ENCODE assay signal across 31 cellular contexts in genomic region chr6:40152196-40152595, GRCh38.
DNase-seq lines count a peak whose midpoint lies in the region; ATAC-seq lines count a peak whose summit lies in the region.
"Had no signal": no experiment of that assay in that cellular context is flagged by ENCODE, and none has a peak within 500 bp of the region (broad histone marks: within the 10 kb centered on the region; RNA-seq: fewer than 3 reads in every experiment).

No MANE protein-coding gene starts in this region.

- H2AK5ac ChIP-seq in trophoblast cell (ENCODE audit: low read length): no peak overlapping the region

- no peak overlapping the region for H2BK12ac ChIP-seq in trophoblast cell (ENCODE audit: low read length)

- no peak overlapping the region for H3K18ac ChIP-seq in trophoblast cell (ENCODE audit: low read length)

- peak overlapping the region; percentile 15 for H3K27ac Mint-ChIP-seq in stimulated activated memory B cell treated with anti-CD40 and anti-IgM and Interleukin-4, amounts not matched to agents 10 μg/mL and 1 μg/mL and 100 μg/mL, for 72 hours
- H3K27ac Mint-ChIP-seq in activated CD4-positive, alpha-beta memory T cell treated with anti-CD3 and anti-CD28 coated beads for 36 hours: no peak overlapping the region
- H3K27ac Mint-ChIP-seq: B cell; CD14-positive monocyte; CD4-positive, alpha-beta memory T cell; CD4-positive, alpha-beta T cell; CD4-positive, CD25-positive, alpha-beta regulatory T cell; CD8-positive, alpha-beta memory T cell; CD8-positive, alpha-beta T cell had no signal

- no peak overlapping the region for H3K4ac ChIP-seq in trophoblast cell (ENCODE audit: low read depth, low read length)

- H3K36me3 ChIP-seq in trophoblast cell (ENCODE audit: control insufficient read depth in 1 of 2, insufficient read depth in 2 of 2, low read length in 2 of 2): no peaks in the 10 kb centered on the region
- H3K36me3 ChIP-seq: BE2C; BLaER1; BLaER1 treated with 17β-estradiol and CSF1 and Interleukin-3, amounts not matched to agents 10 nM and 100 nM had no signal

- POLR2A ChIA-PET in activated CD4-positive, alpha-beta memory T cell treated with anti-CD3 and anti-CD28 coated beads for 36 hours (lab: Charles Lee): no interaction called here

- peaks cover 3% of the 10 kb centered on the region for H3K9me3 Mint-ChIP-seq in stimulated activated memory B cell treated with anti-CD40 and anti-IgM and Interleukin-4, amounts not matched to agents 10 μg/mL and 1 μg/mL and 100 μg/mL, for 72 hours
- no peaks in the 10 kb centered on the region for H3K9me3 Mint-ChIP-seq in activated CD4-positive, alpha-beta memory T cell treated with anti-CD3 and anti-CD28 coated beads for 36 hours
- H3K9me3 Mint-ChIP-seq: CD4-positive, alpha-beta T cell; CD8-positive, alpha-beta memory T cell; CD8-positive, alpha-beta T cell had no signal

- H3K79me2 ChIP-seq in trophoblast cell (ENCODE audit: control insufficient read depth, insufficient read depth, low read length, poor library complexity): no peaks in the 10 kb centered on the region

- no peak overlapping the region for H3K4me2 ChIP-seq in trophoblast cell (ENCODE audit: low read length)
- H3K4me2 ChIP-seq: A549; BLaER1; BLaER1 treated with 17β-estradiol and CSF1 and Interleukin-3, amounts not matched to agents 10 nM and 100 nM had no signal

- peaks cover 37% of the 10 kb centered on the region for H3K4me1 Mint-ChIP-seq in stimulated activated memory B cell treated with anti-CD40 and anti-IgM and Interleukin-4, amounts not matched to agents 10 μg/mL and 1 μg/mL and 100 μg/mL, for 72 hours
- no peaks in the 10 kb centered on the region for H3K4me1 Mint-ChIP-seq in activated CD4-positive, alpha-beta memory T cell treated with anti-CD3 and anti-CD28 coated beads for 36 hours (ENCODE audit: low read depth)
- H3K4me1 Mint-ChIP-seq: CD4-positive, alpha-beta memory T cell; CD4-positive, CD25-positive, alpha-beta regulatory T cell; CD8-positive, alpha-beta memory T cell had no signal

- no peak overlapping the region for H3K27ac ChIP-seq in trophoblast cell (ENCODE audit: low read depth, low read length)
- H3K27ac ChIP-seq: 22Rv1; A549; BLaER1; BLaER1 treated with 17β-estradiol and CSF1 and Interleukin-3, amounts not matched to agents 10 nM and 100 nM; C4-2B had no signal

- H4K12ac ChIP-seq in trophoblast cell (ENCODE audit: low read depth, low read length): no peak overlapping the region

- H4K8ac ChIP-seq in trophoblast cell (ENCODE audit: low read depth, low read length): no peak overlapping the region

- intact Hi-C loops in activated CD4-positive, alpha-beta memory T cell treated with anti-CD3 and anti-CD28 coated beads for 36 hours (cut with micrococcal nuclease): no loop called here

- H3K27me3 ChIP-seq in trophoblast cell (ENCODE audit: insufficient read depth, low read length): no peaks in the 10 kb centered on the region
- H3K27me3 ChIP-seq: BLaER1; BLaER1 treated with 17β-estradiol and CSF1 and Interleukin-3, amounts not matched to agents 10 nM and 100 nM had no signal

- H3K4me1 ChIP-seq in trophoblast cell (ENCODE audit: control insufficient read depth in 1 of 2, insufficient read depth in 2 of 2, low read length in 2 of 2): no peaks in the 10 kb centered on the region
- H3K4me1 ChIP-seq: A549, BE2C, Caco-2 had no signal

- no peak overlapping the region for H2BK5ac ChIP-seq in trophoblast cell (ENCODE audit: low read depth, low read length, poor library complexity)

- peak; percentile 76 to 92 for DNase-seq in trophoblast cell
- DNase-seq in SKM-1 treated with dmso at 0.1 percent for 144 hours (lab: John Stamatoyannopoulos, UW; ENCODE audit: unreplicated experiment): no peak
- no peak for DNase-seq in activated CD4-positive, alpha-beta memory T cell treated with anti-CD3 and anti-CD28 coated beads for 36 hours
- DNase-seq: 8988T; ACHN; AML-193; BE2C; C1 segment of cervical spinal cord; Caco-2; Calu3; CD4-positive, alpha-beta memory T cell; CD4-positive, alpha-beta T cell; CD4-positive, CD25-positive, alpha-beta regulatory T cell; CD8-positive, alpha-beta memory T cell; CD8-positive, alpha-beta T cell; COR-L47; DMS 273 treated with DMSO at 0.1 percent for 48 hours; DMS153; DMS53; DMS79; DMS79 treated with DMSO at 0.1 percent for 48 hours; DND-41; EL had no signal

- no peak overlapping the region for H3K23ac ChIP-seq in trophoblast cell (ENCODE audit: low read length)

- H3K9me3 ChIP-seq in trophoblast cell (ENCODE audit: insufficient read depth, low read depth, low read length): no peaks in the 10 kb centered on the region
- H3K9me3 ChIP-seq: A549; BE2C; BLaER1; BLaER1 treated with 17β-estradiol and CSF1 and Interleukin-3, amounts not matched to agents 10 nM and 100 nM; Caco-2 had no signal

- H3K36me3 Mint-ChIP-seq in stimulated activated memory B cell treated with anti-CD40 and anti-IgM and Interleukin-4, amounts not matched to agents 10 μg/mL and 1 μg/mL and 100 μg/mL, for 72 hours: no peaks in the 10 kb centered on the region
- H3K36me3 Mint-ChIP-seq in activated CD4-positive, alpha-beta memory T cell treated with anti-CD3 and anti-CD28 coated beads for 36 hours: no peaks in the 10 kb centered on the region
- H3K36me3 Mint-ChIP-seq: CD14-positive monocyte; CD4-positive, alpha-beta memory T cell; CD4-positive, CD25-positive, alpha-beta regulatory T cell; CD8-positive, alpha-beta memory T cell; CD8-positive, alpha-beta T cell had no signal

- no peak overlapping the region for H3K4me3 Mint-ChIP-seq in stimulated activated memory B cell treated with anti-CD40 and anti-IgM and Interleukin-4, amounts not matched to agents 10 μg/mL and 1 μg/mL and 100 μg/mL, for 72 hours
- no peak overlapping the region for H3K4me3 Mint-ChIP-seq in activated CD4-positive, alpha-beta memory T cell treated with anti-CD3 and anti-CD28 coated beads for 36 hours
- H3K4me3 Mint-ChIP-seq: B cell; CD14-positive monocyte; CD4-positive, alpha-beta memory T cell; CD4-positive, alpha-beta T cell; CD4-positive, CD25-positive, alpha-beta regulatory T cell; CD8-positive, alpha-beta memory T cell; CD8-positive, alpha-beta T cell had no signal

- H2BK120ac ChIP-seq in trophoblast cell (ENCODE audit: insufficient read depth, low read length, poor library complexity): no peak overlapping the region

- no peak for ATAC-seq in stimulated activated memory B cell treated with anti-CD40 and anti-IgM and Interleukin-4, amounts not matched to agents 10 μg/mL and 1 μg/mL and 100 μg/mL, for 72 hours
- ATAC-seq: A549; CD8-positive, alpha-beta T cell had no signal

- no peaks in the 10 kb centered on the region for H3K27me3 Mint-ChIP-seq in stimulated activated memory B cell treated with anti-CD40 and anti-IgM and Interleukin-4, amounts not matched to agents 10 μg/mL and 1 μg/mL and 100 μg/mL, for 72 hours
- no peaks in the 10 kb centered on the region for H3K27me3 Mint-ChIP-seq in activated CD4-positive, alpha-beta memory T cell treated with anti-CD3 and anti-CD28 coated beads for 36 hours
- H3K27me3 Mint-ChIP-seq: CD4-positive, CD25-positive, alpha-beta regulatory T cell had no signal

- H2AFZ ChIP-seq in trophoblast cell (ENCODE audit: insufficient read depth, low read length, poor library complexity): no peak overlapping the region

- no peak overlapping the region for H3K14ac ChIP-seq in trophoblast cell (ENCODE audit: low read length)

- H3K9ac ChIP-seq in trophoblast cell (ENCODE audit: low read length): no peak overlapping the region
- H3K9ac ChIP-seq: BLaER1; BLaER1 treated with 17β-estradiol and CSF1 and Interleukin-3, amounts not matched to agents 10 nM and 100 nM had no signal

- CTCF ChIA-PET in activated CD4-positive, alpha-beta memory T cell treated with anti-CD3 and anti-CD28 coated beads for 36 hours (lab: Charles Lee): no interaction called here

- no peak overlapping the region for H4K91ac ChIP-seq in trophoblast cell (ENCODE audit: low read depth, low read length)

- no peaks in the 10 kb centered on the region for H3K79me1 ChIP-seq in trophoblast cell (ENCODE audit: low read length)

- no peak overlapping the region for H3K4me3 ChIP-seq in trophoblast cell (ENCODE audit: low read depth, low read length)
- H3K4me3 ChIP-seq: A549; BLaER1; BLaER1 treated with 17β-estradiol and CSF1 and Interleukin-3, amounts not matched to agents 10 nM and 100 nM had no signal

Comparison
In these comparisons a context has a peak if more than half of its experiments do, and no peak if none do; other contexts are left out.
1. DNase-seq: peak in trophoblast cell (2 of 2); none in SKM-1 treated with dmso at 0.1 percent for 144 hours (single experiment) and activated CD4-positive, alpha-beta memory T cell treated with anti-CD3 and anti-CD28 coated beads for 36 hours (single experiment).